In genomic region chr20:46709459-46710148, GRCh38 we compare ENCODE assay signal across 8 cellular contexts. TPM values are rescaled to one million over a fixed set of nuclear protein-coding genes. Genes with fewer than 3 reads are reported as not detected.
DNase-seq lines count a peak whose midpoint lies in the region; ATAC-seq and TF ChIP-seq lines count a peak whose summit lies in the region.

SLC2A10 (plus strand) TSS chr20:46709649; CDS start chr20:46709737, 88 bp downstream.

- H3K27me3 ChIP-seq in A673 (replicated peaks; ENCODE audit: insufficient read depth, low read depth, low read length, poor library complexity) (peaks cover 41% of the 10 kb centered on the region), smooth muscle cell (ENCODE audit: low read depth) (no peaks in the 10 kb centered on the region)

- peaks cover 18% of the 10 kb centered on the region for H3F3A ChIP-seq in smooth muscle cell (ENCODE audit: low read depth)

- CTCF ChIA-PET in A673 (lab: Charles Lee) = no interaction called here

- peaks cover 47% of the 10 kb centered on the region for H3K4me1 Mint-ChIP-seq in HFFc6 (ENCODE audit: low read depth)
- H3K4me1 Mint-ChIP-seq in brain = peaks cover 32% of the 10 kb centered on the region

- H3K9me3 Mint-ChIP-seq in HFFc6 = peaks cover 6% of the 10 kb centered on the region
- H3K9me3 Mint-ChIP-seq in brain = peaks cover 0 to 16% (median 7%) of the 10 kb centered on the region in 5 experiments

- no peaks in the 10 kb centered on the region for H3K36me3 ChIP-seq in A673 (ENCODE audit: insufficient read depth, low read length, poor library complexity, severe bottlenecking)
- no peaks in the 10 kb centered on the region for H3K36me3 ChIP-seq in smooth muscle cell (ENCODE audit: low read depth)

- peak within 1 kb of the TSS; percentile 98 for H2AFZ ChIP-seq in smooth muscle cell (ENCODE audit: low read depth)

- H3K36me3 Mint-ChIP-seq in HFFc6 (ENCODE audit: low read depth) (peaks cover 16% of the 10 kb centered on the region), brain (no peaks in the 10 kb centered on the region)

- H3K27me3 Mint-ChIP-seq in HFFc6 (ENCODE audit: insufficient read depth) = peaks cover 6% of the 10 kb centered on the region
- H3K27me3 Mint-ChIP-seq in brain = peaks cover 6% of the 10 kb centered on the region

- peak within 1 kb of the TSS; percentile 95 for H3K4me2 ChIP-seq in smooth muscle cell

- peak within 1 kb of the TSS; percentile 81 for H3K9ac ChIP-seq in smooth muscle cell (ENCODE audit: low read depth)

- TF ChIP-seq CTCF in A673 (conservative IDR thresholded peaks at IDR 0.05; ENCODE audit: low read depth, low read length) (no peak), HFFc6 (IDR thresholded peaks at IDR 0.05) (peak; percentile 58), brain (conservative IDR thresholded peaks at IDR 0.05) (no peak), smooth muscle cell (IDR thresholded peaks at IDR 0.05; ENCODE audit: borderline replicate concordance, insufficient read depth, poor library complexity, severe bottlenecking) (no peak)

- DNase-seq in A673 (ENCODE audit: low spot score) = no peak
- peak; percentile 36 for DNase-seq in HFFc6
- DNase-seq in islet precursor cell = peak; percentile 79
- DNase-seq in smooth muscle cell (lab: John Stamatoyannopoulos, UW; ENCODE audit: unreplicated experiment) = peak; percentile 64
- DNase-seq in inferior parietal cortex (ENCODE audit: extremely low spot score) = no peak
- DNase-seq in activated CD4-positive, CD25-positive, alpha-beta regulatory T cell (lab: John Stamatoyannopoulos, UW) = no peak

- H3K4me3 ChIP-seq in A673 (ENCODE audit: low read depth, low read length, poor library complexity, severe bottlenecking) (peak within 1 kb of the TSS; percentile 43), smooth muscle cell (peak within 1 kb of the TSS; percentile 71)

- no peaks in the 10 kb centered on the region for H3K4me1 ChIP-seq in A673 (ENCODE audit: insufficient read depth, low read length, poor library complexity, severe bottlenecking)
- H3K4me1 ChIP-seq in smooth muscle cell (ENCODE audit: low read depth) = peaks cover 19% of the 10 kb centered on the region

- no peak for ATAC-seq in GM18511 (IDR thresholded peaks at IDR 0.05; ENCODE audit: unreplicated experiment)

- no peaks in the 10 kb centered on the region for H4K20me1 ChIP-seq in smooth muscle cell (ENCODE audit: low read depth)

- H3K79me2 ChIP-seq in smooth muscle cell (ENCODE audit: low read depth) = peaks cover 16% of the 10 kb centered on the region

- H3K27ac ChIP-seq in A673 (ENCODE audit: low read depth, low read length, poor library complexity, severe bottlenecking) (no peak within 1 kb of the TSS), smooth muscle cell (ENCODE audit: low read depth) (peak within 1 kb of the TSS; percentile 72)

- POLR2A ChIA-PET in A673 (lab: Charles Lee; ENCODE audit: low non-redundant PET) = no interaction called here

- H3K27ac Mint-ChIP-seq in HFFc6 (peak within 1 kb of the TSS; percentile 95), brain (peak within 1 kb of the TSS in 4 of 5 experiments; percentile 48 to 93 (median 84))

- BruUV-seq in A673 (replicated peaks; lab: Mats Ljungman, UMichigan) = no TSS peak

- H3K9me3 ChIP-seq in A673 (ENCODE audit: low read depth, low read length, poor library complexity, severe bottlenecking) (no peaks in the 10 kb centered on the region), smooth muscle cell (replicated peaks; ENCODE audit: low read depth) (no peaks in the 10 kb centered on the region)

- intact Hi-C loops in A673 (cut with micrococcal nuclease; ENCODE audit: unreplicated experiment) = no loop called here

- H3K4me3 Mint-ChIP-seq in HFFc6 = peak within 1 kb of the TSS; percentile 99
- peak within 1 kb of the TSS; percentile 42 to 92 (median 86) for H3K4me3 Mint-ChIP-seq in brain

- 3% methylated on average over 24 of the region's 66 CpGs for WGBS in smooth muscle cell (ENCODE audit: low lambda C conversion rate)

RNA-seq across cellular contexts. Expression of gene SLC2A10, which starts in this region (rescaled TPM):
- 0.37 TPM in 1 of 2 replicates, not detected in the other for total RNA-seq in A673 (2021)
- total RNA-seq in HFFc6 (2021; fragmentation: NEBNext Ultra II Directional; extraction: Animal tissue kit (Norgen Biotek cat#: 25700)) = 10 to 100 TPM; 27.0 to 36.4 (median 30.5) TPM
- 1.1 TPM for polyA plus RNA-seq in brain (ENCODE audit: insufficient read depth, low read depth, low replicate concordance)
- 43.7 and 59.7 TPM in 2 replicates for total RNA-seq in smooth muscle cell
- 27.4 and 40.5 TPM in 2 replicates for polyA plus RNA-seq in smooth muscle cell

Comparison
In these comparisons a context has a peak if more than half of its experiments do, and no peak if none do; other contexts are left out.
1. RNA of gene SLC2A10 (total RNA-seq): 43.7 to 59.7 TPM in smooth muscle cell and 27.0 to 36.4 TPM in HFFc6; 0.37 TPM in A673; every median in the first group is over 10 times any median in the second.
2. RNA of gene SLC2A10 (polyA plus RNA-seq): 27.4 to 40.5 TPM in smooth muscle cell; 1.1 TPM in brain (single experiment); every median in the first group is over 10 times any median in the second.
3. DNase-seq: peak in HFFc6 (single experiment), islet precursor cell (single experiment) and smooth muscle cell (single experiment); none in A673 (single experiment), inferior parietal cortex (single experiment) and activated CD4-positive, CD25-positive, alpha-beta regulatory T cell (0 of 4).